Comparison of ENCODE assay signal across 8 cellular contexts in the genomic region with DNA sequence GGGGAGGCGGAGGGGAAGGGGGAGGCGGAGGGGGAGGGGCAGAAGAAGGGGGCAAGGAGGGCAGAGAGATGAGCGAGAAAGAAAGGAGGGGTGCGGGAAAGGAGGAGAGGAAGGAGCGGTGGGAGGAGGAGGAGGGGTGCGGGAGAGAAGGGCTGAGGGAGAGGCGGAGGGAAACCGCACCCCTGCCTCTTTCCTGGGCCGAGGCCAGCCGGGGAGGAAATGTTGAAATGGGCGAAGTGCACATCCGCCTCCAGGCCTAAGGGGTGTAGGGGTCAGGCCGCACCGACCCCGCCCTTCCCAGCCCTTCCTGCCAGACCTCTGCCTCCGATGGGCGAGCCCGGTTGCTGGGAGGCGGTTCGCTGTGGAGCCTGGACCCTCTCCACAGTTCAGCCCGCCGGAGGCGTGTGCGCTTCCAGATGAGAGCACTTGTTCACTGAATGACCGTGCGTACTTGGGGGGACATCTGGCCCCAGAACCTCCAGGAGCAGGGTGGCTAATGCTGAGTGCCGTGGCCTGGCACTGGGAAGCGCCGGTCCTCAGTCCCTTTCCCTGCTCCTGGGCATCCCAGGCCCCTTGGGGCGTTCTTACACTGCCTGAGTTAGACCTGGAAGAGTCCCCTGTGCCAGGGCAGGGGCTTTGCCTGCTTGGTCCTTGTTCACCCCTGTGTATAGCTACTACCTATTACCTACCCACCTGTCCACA.
A peak's percentile ranks its signal among the peaks of the same experiment; 100 is the strongest.
DNase-seq lines count a peak whose midpoint lies in the region; ATAC-seq and TF ChIP-seq lines count a peak whose summit lies in the region.

No MANE protein-coding gene starts in this region.

- no peak for TF ChIP-seq CTCF in VCaP (conservative IDR thresholded peaks at IDR 0.05)

- H3K27ac ChIP-seq in VCaP = peak overlapping the region; percentile 82

- peak; percentile 65 for DNase-seq in NCI-H1436 (lab: John Stamatoyannopoulos, UW)
- DNase-seq in NCI-H1436 treated with DMSO at 0.1 percent for 48 hours (lab: John Stamatoyannopoulos, UW) = no peak
- DNase-seq in NCI-H1105 (lab: John Stamatoyannopoulos, UW) = peak; percentile 52
- peak; percentile 28 for DNase-seq in effector CD4-positive, alpha-beta T cell
- DNase-seq in medulla oblongata (ENCODE audit: extremely low spot score) = peak; percentile 60
- peak; percentile 17 to 25 for DNase-seq in stimulated activated CD8-positive, alpha-beta memory T cell treated with anti-CD3 and anti-CD28 coated beads, Interleukin-7, amount 100 ng/mL, for 48 hours (ENCODE audit: extremely low read depth in 1 of 2, low read depth in 1 of 2)

- ATAC-seq in HG02571 (IDR thresholded peaks at IDR 0.05; ENCODE audit: unreplicated experiment) = peak; percentile 32
